1 cellular context compared by ENCODE assay signal in the genomic region with DNA sequence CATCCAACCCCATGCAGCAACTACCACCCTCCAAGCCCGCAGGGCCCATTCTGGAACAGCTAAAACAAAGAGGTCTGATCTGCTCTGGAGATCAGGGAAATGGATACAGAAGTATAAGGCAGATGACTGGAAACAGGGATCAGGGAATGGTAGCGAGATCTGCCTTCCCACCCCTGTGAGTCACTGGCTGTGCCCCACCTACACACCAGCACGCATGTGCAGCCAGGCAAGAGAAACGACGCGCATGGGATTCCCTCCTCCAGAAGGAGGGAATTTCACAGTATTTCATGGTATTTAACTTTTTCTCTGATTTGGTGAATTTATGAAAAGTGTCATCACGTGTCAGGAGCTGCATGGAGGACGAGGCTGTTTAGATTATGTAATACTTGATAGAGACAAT.
TF ChIP-seq lines count a peak whose summit lies in the region.

No MANE protein-coding gene starts in this region.

TF ChIP-seq in K562, 482 proteins besides CTCF, POLR2A, EP300 and RAD21 (continued from another document):
- TF ChIP-seq NR4A1 (CRISPR knock-in tag; IDR thresholded peaks at IDR 0.05) (no peak), NR4A1 (tag; IDR thresholded peaks at IDR 0.05) (no peak), L3MBTL2 (IDR thresholded peaks at IDR 0.05) (peak; percentile 93), NFXL1 (CRISPR knock-in tag; IDR thresholded peaks at IDR 0.05) (no peak), RUNX1 (IDR thresholded peaks at IDR 0.05; ENCODE audit: low read depth) (no peak), NCOA6 (IDR thresholded peaks at IDR 0.05) (no peak), ZBTB2 (IDR thresholded peaks at IDR 0.05) (no peak), BCOR (IDR thresholded peaks at IDR 0.05) (no peak), SMARCA4 (IDR thresholded peaks at IDR 0.05) (no peak), SRSF1 (IDR thresholded peaks at IDR 0.05; ENCODE audit: low read depth, low read length) (no peak), MAFF (IDR thresholded peaks at IDR 0.05; ENCODE audit: low read length) (no peak), RNF219 (CRISPR knock-in tag; IDR thresholded peaks at IDR 0.05) (no peak), SP1 (CRISPR knock-in tag; IDR thresholded peaks at IDR 0.05) (no peak), BRD4 (IDR thresholded peaks at IDR 0.05) (0 out of 2 replicates have a peak, but pooled peaks have one; percentile 59), PTBP1 (IDR thresholded peaks at IDR 0.05; ENCODE audit: low read depth, low read length) (no peak), MBD1 (CRISPR knock-in tag; IDR thresholded peaks at IDR 0.05) (no peak), NFRKB (IDR thresholded peaks at IDR 0.05; ENCODE audit: low read depth) (no peak), CHD1 (IDR thresholded peaks at IDR 0.05; ENCODE audit: low read length) (no peak), CCAR2 (IDR thresholded peaks at IDR 0.05; ENCODE audit: low read depth, low read length) (no peak), ZKSCAN1 (IDR thresholded peaks at IDR 0.05; ENCODE audit: low read depth, low read length) (no peak), MAZ (CRISPR knock-in tag; conservative IDR thresholded peaks at IDR 0.05 in 1 of 2, IDR thresholded peaks at IDR 0.05 in 1 of 2) (0 out of 4 replicates have a peak, but pooled peaks of 1 of the 2 experiments have one; percentile 7), ETV6 (IDR thresholded peaks at IDR 0.05; ENCODE audit: borderline replicate concordance in 1 of 2, low read depth in 2 of 2, low read length in 1 of 2) (no peak), ETV6 (CRISPR knock-in tag; IDR thresholded peaks at IDR 0.05; ENCODE audit: borderline replicate concordance) (no peak), HMG20B (CRISPR knock-in tag; IDR thresholded peaks at IDR 0.05) (no peak), FOSL1 (tag; conservative IDR thresholded peaks at IDR 0.05) (peak; percentile 69; the same call in 1 of the 2 replicates), MTA3 (IDR thresholded peaks at IDR 0.05; ENCODE audit: borderline replicate concordance) (no peak), ZNF764 (CRISPR knock-in tag; IDR thresholded peaks at IDR 0.05; ENCODE audit: low read depth) (no peak), ZBED1 (IDR thresholded peaks at IDR 0.05) (no peak), WHSC1 (IDR thresholded peaks at IDR 0.05; ENCODE audit: low read length) (no peak), CHAMP1 (IDR thresholded peaks at IDR 0.05) (no peak), ZNF584 (CRISPR knock-in tag; IDR thresholded peaks at IDR 0.05; ENCODE audit: low read depth) (no peak), ZNF644 (tag; IDR thresholded peaks at IDR 0.05; ENCODE audit: low read depth) (no peak), ZNF512 (tag; IDR thresholded peaks at IDR 0.05) (no peak), ZNF282 (CRISPR knock-in tag; IDR thresholded peaks at IDR 0.05) (no peak), ZNF280B (CRISPR knock-in tag; IDR thresholded peaks at IDR 0.05) (no peak), USF1 (CRISPR knock-in tag; IDR thresholded peaks at IDR 0.05) (no peak), ZSCAN29 (IDR thresholded peaks at IDR 0.05) (no peak), CREBBP (IDR thresholded peaks at IDR 0.05; ENCODE audit: low read depth, low read length) (no peak), NFE2L1 (tag; IDR thresholded peaks at IDR 0.05; ENCODE audit: borderline replicate concordance, low read depth) (no peak), MXI1 (IDR thresholded peaks at IDR 0.05; ENCODE audit: low read depth, low read length) (no peak), VEZF1 (CRISPR knock-in tag; IDR thresholded peaks at IDR 0.05) (no peak), BDP1 (IDR thresholded peaks at IDR 0.05; ENCODE audit: insufficient read depth, insufficient read length) (no peak)
- TF ChIP-seq, protein P1, sequence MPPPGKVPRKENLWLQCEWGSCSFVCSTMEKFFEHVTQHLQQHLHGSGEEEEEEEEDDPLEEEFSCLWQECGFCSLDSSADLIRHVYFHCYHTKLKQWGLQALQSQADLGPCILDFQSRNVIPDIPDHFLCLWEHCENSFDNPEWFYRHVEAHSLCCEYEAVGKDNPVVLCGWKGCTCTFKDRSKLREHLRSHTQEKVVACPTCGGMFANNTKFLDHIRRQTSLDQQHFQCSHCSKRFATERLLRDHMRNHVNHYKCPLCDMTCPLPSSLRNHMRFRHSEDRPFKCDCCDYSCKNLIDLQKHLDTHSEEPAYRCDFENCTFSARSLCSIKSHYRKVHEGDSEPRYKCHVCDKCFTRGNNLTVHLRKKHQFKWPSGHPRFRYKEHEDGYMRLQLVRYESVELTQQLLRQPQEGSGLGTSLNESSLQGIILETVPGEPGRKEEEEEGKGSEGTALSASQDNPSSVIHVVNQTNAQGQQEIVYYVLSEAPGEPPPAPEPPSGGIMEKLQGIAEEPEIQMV (tag; conservative IDR thresholded peaks at IDR 0.05; ENCODE audit: low read depth): no peak
